Comparison of ENCODE assay signal across 1 cellular context in genomic region chr5:178327931-178328711, GRCh38.
TF ChIP-seq lines count a peak whose summit lies in the region.

No MANE protein-coding gene starts in this region.

TF ChIP-seq in H1, 55 proteins besides CTCF, POLR2A, EP300 and RAD21:
- TF ChIP-seq CTBP2 (IDR thresholded peaks at IDR 0.05; ENCODE audit: borderline replicate concordance, insufficient read depth, insufficient read length, low read length), result no peak
- TF ChIP-seq TAF1 (IDR thresholded peaks at IDR 0.05; ENCODE audit: low read depth, low read length), result no peak
- no peak for TF ChIP-seq YY1 (IDR thresholded peaks at IDR 0.05; ENCODE audit: low read depth, low read length)
- no peak for TF ChIP-seq POU5F1 (IDR thresholded peaks at IDR 0.05; ENCODE audit: low read depth, low read length)
- TF ChIP-seq SAP30 (IDR thresholded peaks at IDR 0.05; ENCODE audit: insufficient read depth, insufficient replicate concordance, low read length), result no peak
- no peak for TF ChIP-seq GTF2F1 (IDR thresholded peaks at IDR 0.05; ENCODE audit: borderline replicate concordance, low read depth, low read length)
- no peak for TF ChIP-seq ASH2L (IDR thresholded peaks at IDR 0.05; ENCODE audit: low read length)
- no peak for TF ChIP-seq SIRT6 (IDR thresholded peaks at IDR 0.05; ENCODE audit: low read length)
- TF ChIP-seq SIX5 (IDR thresholded peaks at IDR 0.05; ENCODE audit: low read depth, low read length), result no peak
- TF ChIP-seq HDAC2 (IDR thresholded peaks at IDR 0.05; ENCODE audit: borderline replicate concordance in 1 of 2, low read depth in 2 of 2, low read length in 2 of 2), result peak in 1 of 2 experiments; percentile 57; a peak in 1 of 4 replicates
- TF ChIP-seq, protein P1, sequence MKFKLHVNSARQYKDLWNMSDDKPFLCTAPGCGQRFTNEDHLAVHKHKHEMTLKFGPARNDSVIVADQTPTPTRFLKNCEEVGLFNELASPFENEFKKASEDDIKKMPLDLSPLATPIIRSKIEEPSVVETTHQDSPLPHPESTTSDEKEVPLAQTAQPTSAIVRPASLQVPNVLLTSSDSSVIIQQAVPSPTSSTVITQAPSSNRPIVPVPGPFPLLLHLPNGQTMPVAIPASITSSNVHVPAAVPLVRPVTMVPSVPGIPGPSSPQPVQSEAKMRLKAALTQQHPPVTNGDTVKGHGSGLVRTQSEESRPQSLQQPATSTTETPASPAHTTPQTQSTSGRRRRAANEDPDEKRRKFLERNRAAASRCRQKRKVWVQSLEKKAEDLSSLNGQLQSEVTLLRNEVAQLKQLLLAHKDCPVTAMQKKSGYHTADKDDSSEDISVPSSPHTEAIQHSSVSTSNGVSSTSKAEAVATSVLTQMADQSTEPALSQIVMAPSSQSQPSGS (IDR thresholded peaks at IDR 0.05; ENCODE audit: low read length), result no peak
- TF ChIP-seq, protein P2, sequence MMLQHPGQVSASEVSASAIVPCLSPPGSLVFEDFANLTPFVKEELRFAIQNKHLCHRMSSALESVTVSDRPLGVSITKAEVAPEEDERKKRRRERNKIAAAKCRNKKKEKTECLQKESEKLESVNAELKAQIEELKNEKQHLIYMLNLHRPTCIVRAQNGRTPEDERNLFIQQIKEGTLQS (IDR thresholded peaks at IDR 0.05; ENCODE audit: insufficient read depth, low read depth, low read length), result no peak
- no peak for TF ChIP-seq SP2 (IDR thresholded peaks at IDR 0.05; ENCODE audit: low read length)
- TF ChIP-seq KDM1A (IDR thresholded peaks at IDR 0.05; ENCODE audit: borderline replicate concordance, low read length), result peak; percentile 93
- no peak for TF ChIP-seq E2F6 (IDR thresholded peaks at IDR 0.05)
- TF ChIP-seq EGR1 (IDR thresholded peaks at IDR 0.05; ENCODE audit: borderline replicate concordance, low read depth, low read length), result no peak
- TF ChIP-seq SUZ12 (IDR thresholded peaks at IDR 0.05; ENCODE audit: low read length), result no peak
